ENCODE assay signal across 11 cellular contexts in genomic region chr11:117482881-117483280, GRCh38.
DNase-seq lines count a peak whose midpoint lies in the region; ATAC-seq and TF ChIP-seq lines count a peak whose summit lies in the region.
"Had no signal": no experiment of that assay in that cellular context is flagged by ENCODE, and none has a peak within 500 bp of the region (broad histone marks: within the 10 kb centered on the region; RNA-seq: fewer than 3 reads in every experiment).

No MANE protein-coding gene starts in this region.

- no peak overlapping the region for H3K18ac ChIP-seq in IMR-90 (ENCODE audit: low read depth, low read length)

- no peaks in the 10 kb centered on the region for H3K27me3 Mint-ChIP-seq in brain

- CTCF ChIA-PET in IMR-90 (lab: Yijun Ruan, JAX), result no interaction called here

- H3K4me1 ChIP-seq in IMR-90 (ENCODE audit: control insufficient read depth, insufficient read depth, low read length) (no peaks in the 10 kb centered on the region), osteoblast (ENCODE audit: insufficient read depth, low read length) (no peaks in the 10 kb centered on the region), tibial artery (no peaks in the 10 kb centered on the region)

- no peak overlapping the region for H2BK5ac ChIP-seq in IMR-90 (ENCODE audit: low read depth, low read length, poor library complexity, severe bottlenecking)

- no peak for TF ChIP-seq POLR2A in IMR-90 (IDR thresholded peaks at IDR 0.05; ENCODE audit: low read depth, low read length)

- H3K27ac ChIP-seq in IMR-90 (ENCODE audit: insufficient read depth, low read length) (no peak overlapping the region), osteoblast (ENCODE audit: low read depth, low read length) (no peak overlapping the region), tibial artery (no peak overlapping the region)
- H3K27ac ChIP-seq: C4-2B had no signal

- TF ChIP-seq CTCF in IMR-90 (conservative IDR thresholded peaks at IDR 0.05; ENCODE audit: low read depth, low read length) (no peak), brain (conservative IDR thresholded peaks at IDR 0.05) (no peak), osteoblast (IDR thresholded peaks at IDR 0.05; ENCODE audit: extremely low read depth, low read depth, low read length) (no peak), tibial artery (IDR thresholded peaks at IDR 0.05) (no peak)

- H3K4me1 Mint-ChIP-seq in brain, result peaks cover 45% of the 10 kb centered on the region
- H3K4me1 Mint-ChIP-seq: B cell had no signal

- H3K56ac ChIP-seq in IMR-90 (ENCODE audit: extremely low read depth, insufficient read depth, low read length), result no peak overlapping the region

- dilution Hi-C loops in IMR-90 (cut with HindIII; ENCODE audit: low sequenced_read_pairs, unreplicated experiment), result no loop called here

- no peaks in the 10 kb centered on the region for H3K36me3 ChIP-seq in H7 (replicated peaks; ENCODE audit: control insufficient read depth, insufficient read depth, low read length)
- H3K36me3 ChIP-seq in IMR-90 (ENCODE audit: control insufficient read depth, insufficient read depth, low read length), result no peaks in the 10 kb centered on the region
- H3K36me3 ChIP-seq in osteoblast (ENCODE audit: insufficient read depth, low read length), result no peaks in the 10 kb centered on the region
- no peaks in the 10 kb centered on the region for H3K36me3 ChIP-seq in tibial artery

- peak; percentile 78 for DNase-seq in H7
- no peak for DNase-seq in IMR-90
- peak; percentile 77 for DNase-seq in osteoblast (ENCODE audit: insufficient read length, low spot score, missing footprints)
- no peak for DNase-seq in T-helper 2 cell
- no peak for DNase-seq in tibial artery
- DNase-seq: CD4-positive, alpha-beta memory T cell; DMS79 had no signal

- POLR2A ChIA-PET in IMR-90 (lab: Charles Lee; ENCODE audit: unreplicated experiment), result no interaction called here

- H2AK9ac ChIP-seq in IMR-90 (replicated peaks; ENCODE audit: low read depth, low read length, poor library complexity), result no peak overlapping the region

- intact Hi-C loops in IMR-90 (cut with micrococcal nuclease), result no loop called here
- intact Hi-C loops in tibial artery (cut with DNase I; ENCODE audit: low total_unique reads), result no loop called here

- H3K27me3 ChIP-seq in H7 (ENCODE audit: control insufficient read depth, insufficient read depth, low read length) (no peaks in the 10 kb centered on the region), IMR-90 (ENCODE audit: control insufficient read depth, insufficient read depth, low read length) (peaks cover 12% of the 10 kb centered on the region), osteoblast (ENCODE audit: insufficient read depth, low read length) (no peaks in the 10 kb centered on the region), tibial artery (peaks cover 0 to 32% of the 10 kb centered on the region in 2 donors)

- H3K9me3 ChIP-seq in IMR-90 (ENCODE audit: control insufficient read depth, insufficient read depth, low read length), result no peaks in the 10 kb centered on the region
- no peaks in the 10 kb centered on the region for H3K9me3 ChIP-seq in osteoblast (ENCODE audit: low read depth, low read length)
- no peaks in the 10 kb centered on the region for H3K9me3 ChIP-seq in tibial artery

- H3K23ac ChIP-seq in IMR-90 (ENCODE audit: low read depth, low read length), result no peak overlapping the region

- no peak overlapping the region for H3K4me3 ChIP-seq in H7 (ENCODE audit: insufficient read depth, low read depth, low read length)
- no peak overlapping the region for H3K4me3 ChIP-seq in IMR-90 (ENCODE audit: insufficient read depth, low read depth, low read length)
- no peak overlapping the region for H3K4me3 ChIP-seq in osteoblast (ENCODE audit: insufficient read depth, low read length)
- no peak overlapping the region for H3K4me3 ChIP-seq in tibial artery

- H3K9me1 ChIP-seq in IMR-90 (ENCODE audit: insufficient read depth, low read length), result no peaks in the 10 kb centered on the region

- H3K79me2 ChIP-seq in osteoblast (ENCODE audit: insufficient read depth, low read length), result no peaks in the 10 kb centered on the region

- no peak overlapping the region for H3K4me2 ChIP-seq in IMR-90 (ENCODE audit: low read depth, low read length)
- H3K4me2 ChIP-seq in osteoblast (ENCODE audit: insufficient read depth, low read length), result no peak overlapping the region

- H4K8ac ChIP-seq in IMR-90 (ENCODE audit: low read depth in 2 of 2, low read length in 2 of 2), result no peak overlapping the region

- H2BK15ac ChIP-seq in IMR-90 (ENCODE audit: low read depth, low read length), result no peak overlapping the region

- in situ Hi-C loops in IMR-90 (cut with MboI; ENCODE audit: low sequenced_read_pairs), result no loop called here

- H4K5ac ChIP-seq in IMR-90 (ENCODE audit: low read depth, low read length), result no peak overlapping the region

- peak overlapping the region in 3 of 5 experiments; percentile 52 to 90 (median 67) for H3K27ac Mint-ChIP-seq in brain
- H3K27ac Mint-ChIP-seq: B cell; CD4-positive, alpha-beta memory T cell had no signal

- no peak overlapping the region for H4K91ac ChIP-seq in IMR-90 (ENCODE audit: insufficient read depth, low read depth, low read length)

- no TSS peak for BruUV-seq in IMR-90 (replicated peaks; lab: Mats Ljungman, UMichigan)

- H3K36me3 Mint-ChIP-seq in brain, result peaks cover 29% of the 10 kb centered on the region
- H3K36me3 Mint-ChIP-seq: CD4-positive, alpha-beta memory T cell had no signal

- no peak overlapping the region for H3K14ac ChIP-seq in IMR-90 (replicated peaks; ENCODE audit: low read depth, low read length)

- no CpG with 5 or more reads among the region's 8 CpGs for WGBS in IMR-90 (ENCODE audit: extremely low coverage in 2 of 2, insufficient read length in 1 of 2), 2 experiments

- H3K4ac ChIP-seq in IMR-90 (ENCODE audit: low read depth, low read length), result no peak overlapping the region

- no peak overlapping the region for H2BK20ac ChIP-seq in IMR-90 (ENCODE audit: low read depth, low read length)

- ATAC-seq in IMR-90 (ENCODE audit: low read depth) (no peak), GM21515 (IDR thresholded peaks at IDR 0.05; ENCODE audit: unreplicated experiment) (no peak)

- no peaks in the 10 kb centered on the region for H3K79me1 ChIP-seq in IMR-90 (ENCODE audit: low read depth in 1 of 2, low read length in 2 of 2)

- no peak overlapping the region for H3K4me3 Mint-ChIP-seq in brain
- H3K4me3 Mint-ChIP-seq: B cell; CD4-positive, alpha-beta memory T cell had no signal

- H2AK5ac ChIP-seq in IMR-90 (ENCODE audit: low read depth, low read length), result no peak overlapping the region

- peaks cover 0 to 2% (median 0%) of the 10 kb centered on the region in 5 experiments for H3K9me3 Mint-ChIP-seq in brain
- H3K9me3 Mint-ChIP-seq: CD4-positive, alpha-beta memory T cell had no signal

- H2BK120ac ChIP-seq in IMR-90 (ENCODE audit: low read depth, low read length), result no peak overlapping the region

- H4K20me1 ChIP-seq in IMR-90 (ENCODE audit: insufficient read depth, low read length), result no peaks in the 10 kb centered on the region
- H4K20me1 ChIP-seq in osteoblast (ENCODE audit: insufficient read depth, low read length), result no peaks in the 10 kb centered on the region

- H2AFZ ChIP-seq in IMR-90 (replicated peaks; ENCODE audit: low read length, poor library complexity) (peak overlapping the region; percentile 6), osteoblast (ENCODE audit: low read length) (no peak overlapping the region)

- H3K9ac ChIP-seq in IMR-90 (ENCODE audit: low read depth, low read length), result no peak overlapping the region

- no peak for TF ChIP-seq RAD21 in IMR-90 (IDR thresholded peaks at IDR 0.05; ENCODE audit: low read length)

TF ChIP-seq in IMR-90, 13 proteins besides CTCF, POLR2A, EP300 and RAD21:
- TF ChIP-seq, protein P1, sequence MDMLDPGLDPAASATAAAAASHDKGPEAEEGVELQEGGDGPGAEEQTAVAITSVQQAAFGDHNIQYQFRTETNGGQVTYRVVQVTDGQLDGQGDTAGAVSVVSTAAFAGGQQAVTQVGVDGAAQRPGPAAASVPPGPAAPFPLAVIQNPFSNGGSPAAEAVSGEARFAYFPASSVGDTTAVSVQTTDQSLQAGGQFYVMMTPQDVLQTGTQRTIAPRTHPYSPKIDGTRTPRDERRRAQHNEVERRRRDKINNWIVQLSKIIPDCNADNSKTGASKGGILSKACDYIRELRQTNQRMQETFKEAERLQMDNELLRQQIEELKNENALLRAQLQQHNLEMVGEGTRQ (IDR thresholded peaks at IDR 0.05; ENCODE audit: low read depth, low read length), result no peak
- TF ChIP-seq NFE2L2 (IDR thresholded peaks at IDR 0.05; ENCODE audit: low read depth, low read length) (no peak), BHLHE40 (IDR thresholded peaks at IDR 0.05; ENCODE audit: low read depth, low read length) (no peak), RFX5 (IDR thresholded peaks at IDR 0.05; ENCODE audit: low read depth, low read length) (no peak), FOS (IDR thresholded peaks at IDR 0.05; ENCODE audit: low read depth, low read length) (no peak), MAFK (IDR thresholded peaks at IDR 0.05; ENCODE audit: low read depth, low read length) (no peak), CEBPB (IDR thresholded peaks at IDR 0.05; ENCODE audit: low read depth, low read length) (no peak)
- TF ChIP-seq, protein P2, sequence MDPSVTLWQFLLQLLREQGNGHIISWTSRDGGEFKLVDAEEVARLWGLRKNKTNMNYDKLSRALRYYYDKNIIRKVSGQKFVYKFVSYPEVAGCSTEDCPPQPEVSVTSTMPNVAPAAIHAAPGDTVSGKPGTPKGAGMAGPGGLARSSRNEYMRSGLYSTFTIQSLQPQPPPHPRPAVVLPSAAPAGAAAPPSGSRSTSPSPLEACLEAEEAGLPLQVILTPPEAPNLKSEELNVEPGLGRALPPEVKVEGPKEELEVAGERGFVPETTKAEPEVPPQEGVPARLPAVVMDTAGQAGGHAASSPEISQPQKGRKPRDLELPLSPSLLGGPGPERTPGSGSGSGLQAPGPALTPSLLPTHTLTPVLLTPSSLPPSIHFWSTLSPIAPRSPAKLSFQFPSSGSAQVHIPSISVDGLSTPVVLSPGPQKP (IDR thresholded peaks at IDR 0.05; ENCODE audit: borderline replicate concordance, low read depth, low read length), result no peak

Comparison
In these comparisons a context has a peak if more than half of its experiments do, and no peak if none do; other contexts are left out.
1. DNase-seq: peak in H7 (single experiment) and osteoblast (single experiment); none in IMR-90 (single experiment), T-helper 2 cell (0 of 5) and tibial artery (0 of 2).